Comparison of ENCODE assay signal across 1 cellular context in genomic region chr12:107359382-107359781, GRCh38.
A peak's percentile ranks its signal among the peaks of the same experiment; 100 is the strongest.
TF ChIP-seq lines count a peak whose summit lies in the region.

No MANE protein-coding gene starts in this region.

TF ChIP-seq in HEK293, 187 proteins besides CTCF, POLR2A, EP300 and RAD21 (continued from another document):
- no peak for TF ChIP-seq ZNF274 (IDR thresholded peaks at IDR 0.05; ENCODE audit: low read length)
- no peak for TF ChIP-seq ZNF274 (tag by site-specific recombination; IDR thresholded peaks at IDR 0.05; ENCODE audit: borderline replicate concordance)
- TF ChIP-seq ZNF157 (tag by site-specific recombination; IDR thresholded peaks at IDR 0.05), result no peak
- no peak for TF ChIP-seq GLI2 (tag by site-specific recombination; IDR thresholded peaks at IDR 0.05; ENCODE audit: borderline replicate concordance, low read depth)
- TF ChIP-seq ZNF768 (tag by site-specific recombination; IDR thresholded peaks at IDR 0.05), result no peak
- TF ChIP-seq ZBTB10 (tag by site-specific recombination; IDR thresholded peaks at IDR 0.05), result no peak
- TF ChIP-seq ZNF514 (tag by site-specific recombination; IDR thresholded peaks at IDR 0.05), result no peak
- no peak for TF ChIP-seq ZNF239 (tag by site-specific recombination; IDR thresholded peaks at IDR 0.05)
- TF ChIP-seq ZNF830 (tag by site-specific recombination; IDR thresholded peaks at IDR 0.05; ENCODE audit: low read depth), result no peak
- no peak for TF ChIP-seq ZNF521 (tag by site-specific recombination; IDR thresholded peaks at IDR 0.05)
- no peak for TF ChIP-seq ZNF704 (tag by site-specific recombination; IDR thresholded peaks at IDR 0.05)
- no peak for TF ChIP-seq KLF16 (tag by site-specific recombination; IDR thresholded peaks at IDR 0.05)
- peak; percentile 64 for TF ChIP-seq ZNF366 (tag by site-specific recombination; conservative IDR thresholded peaks at IDR 0.05)
- no peak for TF ChIP-seq ZNF155 (tag by site-specific recombination; IDR thresholded peaks at IDR 0.05)
- no peak for TF ChIP-seq ZNF394 (tag by site-specific recombination; IDR thresholded peaks at IDR 0.05; ENCODE audit: borderline replicate concordance)
- no peak for TF ChIP-seq ZNF747 (tag by site-specific recombination; IDR thresholded peaks at IDR 0.05)
- TF ChIP-seq ZSCAN18 (tag by site-specific recombination; IDR thresholded peaks at IDR 0.05), result no peak
- TF ChIP-seq ZBTB44 (tag by site-specific recombination; IDR thresholded peaks at IDR 0.05), result peak; percentile 45
- peak; percentile 42; the same call in 1 of the 2 replicates for TF ChIP-seq ZNF24 (tag by site-specific recombination; IDR thresholded peaks at IDR 0.05)
- no peak for TF ChIP-seq ZNF37A (tag by site-specific recombination; IDR thresholded peaks at IDR 0.05)
- TF ChIP-seq ZNF610 (tag by site-specific recombination; IDR thresholded peaks at IDR 0.05; ENCODE audit: borderline replicate concordance), result no peak
- 0 out of 2 replicates have a peak, but pooled peaks have one; percentile 26 for TF ChIP-seq INSM2 (tag by site-specific recombination; IDR thresholded peaks at IDR 0.05)
- no peak for TF ChIP-seq ZNF501 (tag by site-specific recombination; IDR thresholded peaks at IDR 0.05)
- no peak for TF ChIP-seq BCL11A (tag by site-specific recombination; IDR thresholded peaks at IDR 0.05; ENCODE audit: low read depth)
- no peak for TF ChIP-seq ZNF518A (tag by site-specific recombination; conservative IDR thresholded peaks at IDR 0.05; ENCODE audit: low read depth)
- no peak for TF ChIP-seq ZNF585B (tag by site-specific recombination; IDR thresholded peaks at IDR 0.05)
- no peak for TF ChIP-seq KLF17 (tag by site-specific recombination; IDR thresholded peaks at IDR 0.05)
- TF ChIP-seq ZNF645 (tag by site-specific recombination; IDR thresholded peaks at IDR 0.05), result no peak
- peak; percentile 63 for TF ChIP-seq ZNF843 (tag by site-specific recombination; IDR thresholded peaks at IDR 0.05)
- TF ChIP-seq ZBTB21 (tag by site-specific recombination; IDR thresholded peaks at IDR 0.05), result peak; percentile 47; the same call in 1 of the 2 replicates
- no peak for TF ChIP-seq ZNF654 (tag by site-specific recombination; IDR thresholded peaks at IDR 0.05; ENCODE audit: low read depth)
- TF ChIP-seq ZNF140 (tag by site-specific recombination; IDR thresholded peaks at IDR 0.05), result no peak
- TF ChIP-seq KLF7 (tag by site-specific recombination; IDR thresholded peaks at IDR 0.05; ENCODE audit: borderline replicate concordance), result no peak
- no peak for TF ChIP-seq ZNF174 (tag by site-specific recombination; IDR thresholded peaks at IDR 0.05)
- TF ChIP-seq TRIM28 (IDR thresholded peaks at IDR 0.05; ENCODE audit: borderline replicate concordance, low read length), result no peak
- TF ChIP-seq ZNF707 (tag by site-specific recombination; IDR thresholded peaks at IDR 0.05), result no peak
- TF ChIP-seq ZNF624 (tag by site-specific recombination; IDR thresholded peaks at IDR 0.05), result no peak
- TF ChIP-seq ZNF175 (tag by site-specific recombination; IDR thresholded peaks at IDR 0.05), result no peak
- TF ChIP-seq ZSCAN5A (tag by site-specific recombination; IDR thresholded peaks at IDR 0.05), result no peak
